In the genomic region with DNA sequence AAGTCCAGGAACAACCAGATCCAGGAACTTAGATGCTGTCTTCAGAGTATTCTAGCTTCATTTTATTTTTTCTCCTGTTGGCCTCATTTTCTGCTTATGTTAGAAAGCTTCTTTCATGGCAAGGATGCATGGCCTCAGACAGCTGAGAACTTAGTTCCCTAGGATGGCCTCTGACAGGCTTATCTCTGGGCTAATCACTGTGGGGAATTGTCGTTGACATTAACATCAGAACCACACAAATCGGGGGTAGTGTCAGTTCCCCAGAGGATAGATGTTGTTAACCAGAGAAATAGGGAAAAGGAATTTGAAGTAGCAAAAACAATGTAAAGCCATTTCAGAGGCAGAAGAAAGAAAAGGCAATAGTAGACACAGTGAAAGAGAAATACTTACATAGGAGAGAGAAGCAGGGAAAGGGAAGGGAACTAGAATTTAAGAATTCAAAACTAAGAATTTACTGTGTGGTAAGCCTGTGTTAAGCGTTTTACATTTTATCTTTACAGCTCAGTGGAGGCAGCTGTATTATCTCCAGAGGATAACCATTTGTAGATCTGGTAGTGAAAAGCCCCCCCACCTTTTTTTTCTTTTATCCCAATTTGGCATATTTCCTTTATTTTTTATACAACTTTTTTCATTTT, we compare ENCODE assay signal across 1 cellular context.
TF ChIP-seq lines count a peak whose summit lies in the region.

No MANE protein-coding gene starts in this region.

TF ChIP-seq in WTC11, 78 proteins besides CTCF, POLR2A, EP300 and RAD21 (continued from another document):
- TF ChIP-seq, protein P1, sequence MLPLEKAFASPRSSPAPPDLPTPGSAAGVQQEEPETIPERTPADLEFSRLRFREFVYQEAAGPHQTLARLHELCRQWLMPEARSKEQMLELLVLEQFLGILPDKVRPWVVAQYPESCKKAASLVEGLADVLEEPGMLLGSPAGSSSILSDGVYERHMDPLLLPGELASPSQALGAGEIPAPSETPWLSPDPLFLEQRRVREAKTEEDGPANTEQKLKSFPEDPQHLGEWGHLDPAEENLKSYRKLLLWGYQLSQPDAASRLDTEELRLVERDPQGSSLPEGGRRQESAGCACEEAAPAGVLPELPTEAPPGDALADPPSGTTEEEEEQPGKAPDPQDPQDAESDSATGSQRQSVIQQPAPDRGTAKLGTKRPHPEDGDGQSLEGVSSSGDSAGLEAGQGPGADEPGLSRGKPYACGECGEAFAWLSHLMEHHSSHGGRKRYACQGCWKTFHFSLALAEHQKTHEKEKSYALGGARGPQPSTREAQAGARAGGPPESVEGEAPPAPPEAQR (CRISPR knock-in tag; IDR thresholded peaks at IDR 0.05) = no peak
- TF ChIP-seq HMGA2 (CRISPR knock-in tag; IDR thresholded peaks at IDR 0.05) (no peak), IRF2 (CRISPR knock-in tag; IDR thresholded peaks at IDR 0.05; ENCODE audit: borderline replicate concordance, low read depth) (no peak), ZNF232 (CRISPR knock-in tag; IDR thresholded peaks at IDR 0.05) (no peak), OVOL2 (CRISPR knock-in tag; IDR thresholded peaks at IDR 0.05; ENCODE audit: borderline replicate concordance) (no peak)
- TF ChIP-seq, protein P2, sequence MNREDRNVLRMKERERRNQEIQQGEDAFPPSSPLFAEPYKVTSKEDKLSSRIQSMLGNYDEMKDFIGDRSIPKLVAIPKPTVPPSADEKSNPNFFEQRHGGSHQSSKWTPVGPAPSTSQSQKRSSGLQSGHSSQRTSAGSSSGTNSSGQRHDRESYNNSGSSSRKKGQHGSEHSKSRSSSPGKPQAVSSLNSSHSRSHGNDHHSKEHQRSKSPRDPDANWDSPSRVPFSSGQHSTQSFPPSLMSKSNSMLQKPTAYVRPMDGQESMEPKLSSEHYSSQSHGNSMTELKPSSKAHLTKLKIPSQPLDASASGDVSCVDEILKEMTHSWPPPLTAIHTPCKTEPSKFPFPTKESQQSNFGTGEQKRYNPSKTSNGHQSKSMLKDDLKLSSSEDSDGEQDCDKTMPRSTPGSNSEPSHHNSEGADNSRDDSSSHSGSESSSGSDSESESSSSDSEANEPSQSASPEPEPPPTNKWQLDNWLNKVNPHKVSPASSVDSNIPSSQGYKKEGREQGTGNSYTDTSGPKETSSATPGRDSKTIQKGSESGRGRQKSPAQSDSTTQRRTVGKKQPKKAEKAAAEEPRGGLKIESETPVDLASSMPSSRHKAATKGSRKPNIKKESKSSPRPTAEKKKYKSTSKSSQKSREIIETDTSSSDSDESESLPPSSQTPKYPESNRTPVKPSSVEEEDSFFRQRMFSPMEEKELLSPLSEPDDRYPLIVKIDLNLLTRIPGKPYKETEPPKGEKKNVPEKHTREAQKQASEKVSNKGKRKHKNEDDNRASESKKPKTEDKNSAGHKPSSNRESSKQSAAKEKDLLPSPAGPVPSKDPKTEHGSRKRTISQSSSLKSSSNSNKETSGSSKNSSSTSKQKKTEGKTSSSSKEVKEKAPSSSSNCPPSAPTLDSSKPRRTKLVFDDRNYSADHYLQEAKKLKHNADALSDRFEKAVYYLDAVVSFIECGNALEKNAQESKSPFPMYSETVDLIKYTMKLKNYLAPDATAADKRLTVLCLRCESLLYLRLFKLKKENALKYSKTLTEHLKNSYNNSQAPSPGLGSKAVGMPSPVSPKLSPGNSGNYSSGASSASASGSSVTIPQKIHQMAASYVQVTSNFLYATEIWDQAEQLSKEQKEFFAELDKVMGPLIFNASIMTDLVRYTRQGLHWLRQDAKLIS (CRISPR knock-in tag; IDR thresholded peaks at IDR 0.05; ENCODE audit: borderline replicate concordance) = no peak
- TF ChIP-seq, protein P3, sequence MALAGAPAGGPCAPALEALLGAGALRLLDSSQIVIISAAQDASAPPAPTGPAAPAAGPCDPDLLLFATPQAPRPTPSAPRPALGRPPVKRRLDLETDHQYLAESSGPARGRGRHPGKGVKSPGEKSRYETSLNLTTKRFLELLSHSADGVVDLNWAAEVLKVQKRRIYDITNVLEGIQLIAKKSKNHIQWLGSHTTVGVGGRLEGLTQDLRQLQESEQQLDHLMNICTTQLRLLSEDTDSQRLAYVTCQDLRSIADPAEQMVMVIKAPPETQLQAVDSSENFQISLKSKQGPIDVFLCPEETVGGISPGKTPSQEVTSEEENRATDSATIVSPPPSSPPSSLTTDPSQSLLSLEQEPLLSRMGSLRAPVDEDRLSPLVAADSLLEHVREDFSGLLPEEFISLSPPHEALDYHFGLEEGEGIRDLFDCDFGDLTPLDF (CRISPR knock-in tag; IDR thresholded peaks at IDR 0.05) = no peak
- TF ChIP-seq, protein P4, sequence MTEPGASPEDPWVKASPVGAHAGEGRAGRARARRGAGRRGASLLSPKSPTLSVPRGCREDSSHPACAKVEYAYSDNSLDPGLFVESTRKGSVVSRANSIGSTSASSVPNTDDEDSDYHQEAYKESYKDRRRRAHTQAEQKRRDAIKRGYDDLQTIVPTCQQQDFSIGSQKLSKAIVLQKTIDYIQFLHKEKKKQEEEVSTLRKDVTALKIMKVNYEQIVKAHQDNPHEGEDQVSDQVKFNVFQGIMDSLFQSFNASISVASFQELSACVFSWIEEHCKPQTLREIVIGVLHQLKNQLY (CRISPR knock-in tag; IDR thresholded peaks at IDR 0.05) = no peak
TF ChIP-seq in WTC11: peak in this region for 0.
